1 cellular context compared by ENCODE assay signal in the genomic region with DNA sequence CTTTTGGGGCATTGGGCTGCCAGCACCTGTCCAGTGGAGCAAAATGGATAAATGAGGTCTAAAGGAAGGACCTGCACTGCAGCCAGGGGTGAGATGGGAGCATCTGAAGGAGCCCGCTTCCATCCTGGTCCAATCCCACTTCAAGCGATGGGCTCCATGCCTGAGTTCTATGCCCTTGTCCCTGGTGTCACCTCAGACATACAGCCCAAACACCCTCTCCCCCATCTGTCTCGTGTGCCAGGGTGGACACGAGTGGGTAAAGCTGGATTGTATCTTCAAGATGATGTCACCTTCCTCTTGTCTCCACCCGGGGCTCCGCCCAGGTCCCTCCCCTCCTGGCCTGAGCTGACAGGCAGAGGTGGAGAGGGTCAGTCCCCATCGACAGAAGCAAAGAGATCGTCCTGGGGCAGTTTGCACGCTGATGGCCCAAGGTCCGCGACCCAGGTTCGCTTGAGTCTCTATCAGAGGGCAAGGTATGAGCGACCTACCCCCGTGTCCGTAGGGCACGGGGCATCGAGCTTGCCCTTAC.
TF ChIP-seq lines count a peak whose summit lies in the region.

No MANE protein-coding gene starts in this region.

TF ChIP-seq in HepG2, 621 proteins besides CTCF, POLR2A, EP300 and RAD21 (continued from another document):
- TF ChIP-seq ZNF280D (CRISPR knock-in tag; IDR thresholded peaks at IDR 0.05) (no peak), ZNF24 (IDR thresholded peaks at IDR 0.05) (no peak), KDM5B (CRISPR knock-in tag; IDR thresholded peaks at IDR 0.05; ENCODE audit: borderline replicate concordance) (no peak), FOXK2 (IDR thresholded peaks at IDR 0.05) (no peak), PRPF4 (IDR thresholded peaks at IDR 0.05; ENCODE audit: low read depth, low read length, poor library complexity, severe bottlenecking) (no peak), NR1H2 (CRISPR knock-in tag; IDR thresholded peaks at IDR 0.05; ENCODE audit: borderline replicate concordance, low read depth) (no peak), ZNF207 (IDR thresholded peaks at IDR 0.05; ENCODE audit: borderline replicate concordance) (no peak), ZNF101 (CRISPR knock-in tag; IDR thresholded peaks at IDR 0.05; ENCODE audit: borderline replicate concordance, low read depth) (no peak), ZBTB33 (CRISPR knock-in tag; IDR thresholded peaks at IDR 0.05) (no peak), MTF1 (CRISPR knock-in tag; IDR thresholded peaks at IDR 0.05) (no peak), JARID2 (CRISPR knock-in tag; IDR thresholded peaks at IDR 0.05; ENCODE audit: insufficient replicate concordance) (no peak), MBD4 (IDR thresholded peaks at IDR 0.05; ENCODE audit: borderline replicate concordance, low read length) (no peak), GMEB2 (CRISPR knock-in tag; IDR thresholded peaks at IDR 0.05; ENCODE audit: low read depth) (no peak), ZNF260 (CRISPR knock-in tag; IDR thresholded peaks at IDR 0.05; ENCODE audit: borderline replicate concordance, low read depth) (no peak), ARID2 (CRISPR knock-in tag; IDR thresholded peaks at IDR 0.05; ENCODE audit: borderline replicate concordance) (no peak), PAWR (CRISPR knock-in tag; IDR thresholded peaks at IDR 0.05; ENCODE audit: borderline replicate concordance) (0 out of 2 replicates have a peak, but pooled peaks have one; percentile 7), CEBPG (CRISPR knock-in tag; IDR thresholded peaks at IDR 0.05) (no peak), ZNF747 (CRISPR knock-in tag; IDR thresholded peaks at IDR 0.05; ENCODE audit: borderline replicate concordance) (no peak), ASH2L (IDR thresholded peaks at IDR 0.05; ENCODE audit: insufficient read length, low read depth, low read length) (no peak), ZNF354B (CRISPR knock-in tag; IDR thresholded peaks at IDR 0.05) (no peak), MYPOP (CRISPR knock-in tag; IDR thresholded peaks at IDR 0.05) (no peak), ZNF136 (CRISPR knock-in tag; IDR thresholded peaks at IDR 0.05; ENCODE audit: low read depth) (no peak), ZNF761 (CRISPR knock-in tag; conservative IDR thresholded peaks at IDR 0.05) (peak; percentile 50; the same call in 1 of the 2 replicates), ZBTB37 (CRISPR knock-in tag; IDR thresholded peaks at IDR 0.05) (no peak), GATAD1 (CRISPR knock-in tag; IDR thresholded peaks at IDR 0.05) (no peak), E2F1 (CRISPR knock-in tag; IDR thresholded peaks at IDR 0.05) (no peak), ZFP1 (CRISPR knock-in tag; IDR thresholded peaks at IDR 0.05) (no peak), NFE2L2 (IDR thresholded peaks at IDR 0.05; ENCODE audit: low read length) (no peak)
- TF ChIP-seq, protein P1, sequence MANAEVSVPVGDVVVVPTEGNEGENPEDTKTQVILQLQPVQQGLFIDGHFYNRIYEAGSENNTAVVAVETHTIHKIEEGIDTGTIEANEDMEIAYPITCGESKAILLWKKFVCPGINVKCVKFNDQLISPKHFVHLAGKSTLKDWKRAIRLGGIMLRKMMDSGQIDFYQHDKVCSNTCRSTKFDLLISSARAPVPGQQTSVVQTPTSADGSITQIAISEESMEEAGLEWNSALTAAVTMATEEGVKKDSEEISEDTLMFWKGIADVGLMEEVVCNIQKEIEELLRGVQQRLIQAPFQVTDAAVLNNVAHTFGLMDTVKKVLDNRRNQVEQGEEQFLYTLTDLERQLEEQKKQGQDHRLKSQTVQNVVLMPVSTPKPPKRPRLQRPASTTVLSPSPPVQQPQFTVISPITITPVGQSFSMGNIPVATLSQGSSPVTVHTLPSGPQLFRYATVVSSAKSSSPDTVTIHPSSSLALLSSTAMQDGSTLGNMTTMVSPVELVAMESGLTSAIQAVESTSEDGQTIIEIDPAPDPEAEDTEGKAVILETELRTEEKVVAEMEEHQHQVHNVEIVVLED (CRISPR knock-in tag; IDR thresholded peaks at IDR 0.05; ENCODE audit: borderline replicate concordance), result no peak
